ENCODE assay signal across 7 cellular contexts in genomic region chr6:7261030-7261841, GRCh38. TPM values are rescaled to one million over a fixed set of nuclear protein-coding genes. Genes with fewer than 3 reads are reported as not detected.
DNase-seq lines count a peak whose midpoint lies in the region; TF ChIP-seq lines count a peak whose summit lies in the region.

No MANE protein-coding gene starts in this region.

- 1 to 4% methylated on average over 38 to 42 of the region's 43 CpGs for WGBS in lower leg skin, 2 donors

- no peaks in the 10 kb centered on the region for H3K36me3 Mint-ChIP-seq in HFFc6 (ENCODE audit: low read depth)

- H3K4me3 ChIP-seq in lower leg skin (ENCODE audit: low read depth, poor library complexity, severe bottlenecking): peak overlapping the region; percentile 32

- POLR2A ChIA-PET in GM10248 (lab: Yijun Ruan, JAX): no interaction called here

- TF ChIP-seq POLR2A in lower leg skin (IDR thresholded peaks at IDR 0.05): no peak

- peak overlapping the region; percentile 51 for H3K27ac ChIP-seq in VCaP

- DNase-seq in GM10248 (ENCODE audit: extremely low spot score) (peak; percentile 84), HFFc6 (peak; percentile 90), NCI-H2029 (lab: John Stamatoyannopoulos, UW) (peak; percentile 81), ecto neural progenitor cell (ENCODE audit: low spot score) (peak; percentile 94), lower leg skin (ENCODE audit: low spot score in 2 of 2) (peak; percentile 77 to 95)
- peak; percentile 61 for DNase-seq in stimulated activated CD4-positive, alpha-beta T cell treated with anti-CD3 and anti-CD28 coated beads, Interleukin-4, amount 100 ng/mL, for 1 hour

- H3K4me1 Mint-ChIP-seq in HFFc6 (ENCODE audit: low read depth): peaks cover 21% of the 10 kb centered on the region

- intact Hi-C loops in lower leg skin (cut with DNase I; ENCODE audit: low total_unique reads): no loop called here

- H3K9me3 Mint-ChIP-seq in HFFc6: peaks cover 11% of the 10 kb centered on the region

- H3K4me3 Mint-ChIP-seq in HFFc6: peak overlapping the region; percentile 99

- TF ChIP-seq CTCF in GM10248 (IDR thresholded peaks at IDR 0.05; ENCODE audit: control extremely low read depth, extremely low read depth, low read depth, missing control alignments) (no peak), HFFc6 (IDR thresholded peaks at IDR 0.05) (no peak), VCaP (conservative IDR thresholded peaks at IDR 0.05) (no peak), lower leg skin (IDR thresholded peaks at IDR 0.05) (no peak)

- CTCF ChIA-PET in GM10248 (lab: Yijun Ruan, JAX): interaction anchor here (1.0 to 2.7 kb wide), 5 partner anchors 11 to 537 kb away, joined by 3 to 26 read pairs (median 4); no protein-coding TSS in a partner anchor

- H3K27me3 Mint-ChIP-seq in HFFc6 (ENCODE audit: insufficient read depth): peaks cover 2% of the 10 kb centered on the region

- peak overlapping the region; percentile 93 for H3K27ac Mint-ChIP-seq in HFFc6

RNA-seq across cellular contexts. Expression of gene SSR1, which starts 51.8 kb away (rescaled TPM):
- 100 to 1,000 TPM; 279 to 334 (median 307) TPM for total RNA-seq in HFFc6 (2021; fragmentation: NEBNext Ultra II Directional; extraction: Animal tissue kit (Norgen Biotek cat#: 25700))
- 10 to 100 TPM; 31.4 to 42.9 (median 35.3) TPM for total RNA-seq in lower leg skin

Comparison
In these comparisons a context has a peak if more than half of its experiments do, and no peak if none do; other contexts are left out.
1. Peak in every context shown above with its lines: DNase-seq, H3K4me3 ChIP-seq and H3K27ac ChIP-seq.
2. RNA of gene SSR1, which starts 51.8 kb away (total RNA-seq): 279 to 334 TPM in HFFc6; 31.4 to 42.9 TPM in lower leg skin; every median in the first group is over 4 times any median in the second.